ENCODE assay signal across 8 cellular contexts in the genomic region with DNA sequence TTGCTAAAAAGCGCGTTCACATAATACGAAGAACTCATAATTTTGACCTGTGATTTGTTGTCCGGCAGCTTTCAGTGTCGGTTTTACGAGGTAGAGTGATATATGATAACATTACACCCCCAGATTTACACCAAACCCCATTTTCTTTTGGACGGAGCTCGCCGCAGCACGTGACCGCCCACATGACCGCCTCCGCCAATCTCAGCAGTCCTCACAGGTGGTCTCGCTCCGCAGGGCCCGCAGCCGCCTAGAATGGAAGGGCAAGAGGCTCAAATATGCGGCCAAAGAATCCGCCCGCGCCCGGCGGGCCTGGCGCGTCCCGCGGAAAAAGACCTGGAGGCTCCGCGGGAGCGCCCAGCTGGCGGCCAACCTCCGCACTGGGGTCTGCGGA. TPM values are rescaled to one million over a fixed set of nuclear protein-coding genes. Genes with fewer than 3 reads are reported as not detected.
DNase-seq lines count a peak whose midpoint lies in the region; ATAC-seq and TF ChIP-seq lines count a peak whose summit lies in the region.

Gene HOXA7 (minus strand): TSS at position 168 of the 391 bp plus-strand sequence. CDS start 130 bp downstream, at position 38.

- ATAC-seq in naive thymus-derived CD8-positive, alpha-beta T cell, result no peak
- no peak for ATAC-seq in GM18517 (IDR thresholded peaks at IDR 0.05; ENCODE audit: unreplicated experiment)

- no peak for TF ChIP-seq CTCF in coronary artery (IDR thresholded peaks at IDR 0.05)

- H3K36me3 Mint-ChIP-seq in naive thymus-derived CD8-positive, alpha-beta T cell, result peaks cover 0 to 3% (median 3%) of the 10 kb centered on the region in 3 donors

- H3K27ac Mint-ChIP-seq in naive thymus-derived CD8-positive, alpha-beta T cell, result peak within 1 kb of the TSS in 5 of 10 donors; percentile 38 to 92 (median 49)

- peaks cover 59 to 88% (median 79%) of the 10 kb centered on the region in 5 donors for H3K27me3 Mint-ChIP-seq in naive thymus-derived CD8-positive, alpha-beta T cell

- peak within 1 kb of the TSS; percentile 58 to 81 (median 70) for H3K4me3 Mint-ChIP-seq in naive thymus-derived CD8-positive, alpha-beta T cell

- DNase-seq in NCI-H524 (lab: John Stamatoyannopoulos, UW), result peak; percentile 48 to 75
- DNase-seq in NCI-H524 treated with DMSO at 0.1 percent for 48 hours (lab: John Stamatoyannopoulos, UW), result no peak
- DNase-seq in NCI-H2171 (lab: John Stamatoyannopoulos, UW), result peak; percentile 83
- no peak for DNase-seq in coronary artery (ENCODE audit: low spot score)
- DNase-seq in naive thymus-derived CD8-positive, alpha-beta T cell, result peak in 1 of 10 donors; percentile 46
- no peak for DNase-seq in GM19240 (ENCODE audit: insufficient read length, low spot score)
- no peak for DNase-seq in stimulated activated CD4-positive, alpha-beta T cell treated with anti-CD3 and anti-CD28 coated beads, Interleukin-15, amount 100 ng/mL, for 24 hours

- peaks cover 19 to 73% (median 60%) of the 10 kb centered on the region in 4 donors for H3K4me1 Mint-ChIP-seq in naive thymus-derived CD8-positive, alpha-beta T cell

- POLR2A ChIA-PET in naive thymus-derived CD8-positive, alpha-beta T cell (lab: Charles Lee), result interaction anchor here (1.8 kb wide), 1 partner anchor 34 kb away, joined by 5 read pairs; no protein-coding TSS in a partner anchor

- H3K4me3 ChIP-seq in coronary artery, result peak within 1 kb of the TSS; percentile 53

- no peaks in the 10 kb centered on the region for H3K9me3 Mint-ChIP-seq in naive thymus-derived CD8-positive, alpha-beta T cell

- H3K27ac ChIP-seq in coronary artery, result no peak within 1 kb of the TSS

RNA-seq across cellular contexts. Expression of gene HOXA7, which starts in this region (rescaled TPM):
- total RNA-seq in naive thymus-derived CD8-positive, alpha-beta T cell, result not detected
- not detected for polyA plus RNA-seq in naive thymus-derived CD8-positive, alpha-beta T cell

Comparison
In these comparisons a context has a peak if more than half of its experiments do, and no peak if none do; other contexts are left out.
1. DNase-seq: peak in NCI-H524 (2 of 2) and NCI-H2171 (single experiment); none in NCI-H524 treated with DMSO at 0.1 percent for 48 hours (single experiment), coronary artery (single experiment), GM19240 (single experiment) and stimulated activated CD4-positive, alpha-beta T cell treated with anti-CD3 and anti-CD28 coated beads, Interleukin-15, amount 100 ng/mL, for 24 hours (single experiment).